In the genomic region with DNA sequence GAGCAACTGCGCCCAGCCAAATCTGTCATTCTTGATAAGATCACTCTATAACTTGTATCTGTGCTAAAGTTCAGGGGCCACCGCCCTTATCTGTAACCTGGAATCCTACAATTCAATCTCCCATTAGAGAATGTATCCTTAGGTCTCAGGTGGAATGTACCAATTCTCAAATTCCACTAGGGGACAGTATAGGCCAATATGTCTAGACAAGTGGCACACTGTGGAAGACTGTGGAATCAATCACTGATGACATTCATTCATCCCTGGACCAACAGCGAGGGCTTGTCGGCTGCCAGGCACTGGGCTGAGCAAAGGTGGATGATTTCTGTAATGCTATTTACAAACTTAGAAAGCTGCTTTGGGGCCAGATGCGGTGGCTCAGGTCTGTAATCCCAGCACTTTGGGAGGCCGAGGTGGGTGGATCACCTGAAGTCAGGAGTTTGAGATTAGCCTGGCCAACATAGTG, we compare ENCODE assay signal across 8 cellular contexts. TPM values are rescaled to one million over a fixed set of nuclear protein-coding genes. Genes with fewer than 3 reads are reported as not detected.
DNase-seq lines count a peak whose midpoint lies in the region; ATAC-seq, FAIRE-seq and TF ChIP-seq lines count a peak whose summit lies in the region.

No MANE protein-coding gene starts in this region.

- H3K27me3 Mint-ChIP-seq in progenitor cell of endocrine pancreas, result no peaks in the 10 kb centered on the region

- H3K9me3 Mint-ChIP-seq in progenitor cell of endocrine pancreas (ENCODE audit: low read depth), result peaks cover 3% of the 10 kb centered on the region

- POLR2A ChIA-PET in HCT116 (lab: Charles Lee), result no interaction called here

- ATAC-seq in HCT116, result peak; percentile 98
- peak; percentile 88 for ATAC-seq in esophagus mucosa

- no peak for FAIRE-seq in RCC 7860 (lab: Jason Lieb, UNC)

- peaks cover 3% of the 10 kb centered on the region for H3K36me3 Mint-ChIP-seq in progenitor cell of endocrine pancreas (ENCODE audit: insufficient read depth)

- TF ChIP-seq POLR2A in HCT116 (IDR thresholded peaks at IDR 0.05; ENCODE audit: borderline replicate concordance, extremely low read depth, insufficient read depth, insufficient read length), result no peak

- H3K9ac ChIP-seq in HCT116 (ENCODE audit: low read length), result no peak overlapping the region

- H3K4me1 Mint-ChIP-seq in progenitor cell of endocrine pancreas (ENCODE audit: low read depth), result no peaks in the 10 kb centered on the region

- H3K4me3 ChIP-seq in HCT116 (replicated peaks in 1 of 2; ENCODE audit: low read depth in 1 of 2, low read length in 2 of 2), result no peak overlapping the region

- no TSS peak for BruUV-seq in HCT116 (replicated peaks; lab: Mats Ljungman, UMichigan)

- peak; percentile 17 to 55 for DNase-seq in NCI-H2081 (lab: John Stamatoyannopoulos, UW)
- DNase-seq in NCI-H2081 treated with DMSO at 0.1 percent for 48 hours (lab: John Stamatoyannopoulos, UW), result no peak
- DNase-seq in HCT116 (ENCODE audit: low read depth, low spot score), result peak; percentile 29
- peak; percentile 25 for DNase-seq in RCC 7860 (ENCODE audit: low spot score)
- no peak for DNase-seq in progenitor cell of endocrine pancreas (ENCODE audit: low spot score, unreplicated experiment)
- DNase-seq in activated gamma-delta T cell treated with Interleukin-2 at 50 U/mL for 16 hours, result no peak
- DNase-seq in KG1 (lab: John Stamatoyannopoulos, UW), result no peak

- H3K79me2 ChIP-seq in HCT116 (ENCODE audit: insufficient read depth, low read length), result no peaks in the 10 kb centered on the region

- H3K36me3 ChIP-seq in HCT116 (ENCODE audit: control insufficient read depth in 1 of 2, insufficient read depth in 2 of 2, low read length in 2 of 2), result no peaks in the 10 kb centered on the region

- H3K27ac ChIP-seq in HCT116 (ENCODE audit: low read depth, low read length), result no peak overlapping the region

- CTCF ChIA-PET in HCT116 (lab: Charles Lee), result interaction anchor here (0.9 kb wide), 1 partner anchor 317 kb away, joined by 4 read pairs; no protein-coding TSS in a partner anchor

- TF ChIP-seq CTCF in HCT116 (IDR thresholded peaks at IDR 0.05 in 2 of 3, conservative IDR thresholded peaks at IDR 0.05 in 1 of 3; ENCODE audit: borderline replicate concordance in 1 of 3, insufficient read depth in 1 of 3, low read depth in 2 of 3, low read length in 2 of 3), result peak; percentile 57 to 79 (median 78); a peak in 5 of 6 replicates
- TF ChIP-seq CTCF in progenitor cell of endocrine pancreas (IDR thresholded peaks at IDR 0.05; ENCODE audit: unreplicated experiment), result peak; percentile 57

- TF ChIP-seq RAD21 in HCT116 (IDR thresholded peaks at IDR 0.05; ENCODE audit: low read depth), result peak; percentile 81

- H4K20me1 ChIP-seq in HCT116 (ENCODE audit: insufficient read depth), result no peaks in the 10 kb centered on the region

- H3K27me3 ChIP-seq in HCT116 (ENCODE audit: insufficient read depth, low read length), result no peaks in the 10 kb centered on the region

- H3K4me1 ChIP-seq in HCT116 (ENCODE audit: control insufficient read depth in 1 of 2, insufficient read depth in 2 of 2, low read length in 2 of 2), result no peaks in the 10 kb centered on the region

- H3K27ac Mint-ChIP-seq in progenitor cell of endocrine pancreas, result no peak overlapping the region

- no peak overlapping the region for H3K4me3 Mint-ChIP-seq in progenitor cell of endocrine pancreas (ENCODE audit: low read depth)

- H2AFZ ChIP-seq in HCT116 (ENCODE audit: low read depth, low read length, poor library complexity, severe bottlenecking), result no peak overlapping the region

- no peaks in the 10 kb centered on the region for H3K9me3 ChIP-seq in HCT116 (ENCODE audit: control insufficient read depth in 1 of 2, insufficient read depth in 1 of 2, low read depth in 1 of 2, low read length in 2 of 2)

- RAD21 ChIA-PET in HCT116 (lab: Charles Lee; ENCODE audit: low non-redundant PET in 1 of 2, low total read pairs in 2 of 2, uncharacterized antibody in 2 of 2, unreplicated experiment in 2 of 2), result no interaction called here

- intact Hi-C loops in HCT116 (cut with micrococcal nuclease), result loop anchor here (5.0 kb wide), 1 partner anchor 126 kb away; no protein-coding TSS in a partner anchor

- H3K4me2 ChIP-seq in HCT116 (ENCODE audit: low read length), result no peak overlapping the region

- H3K9me2 ChIP-seq in HCT116 (ENCODE audit: insufficient read depth), result no peaks in the 10 kb centered on the region

TF ChIP-seq in HCT116, 20 proteins besides CTCF, POLR2A, EP300 and RAD21:
- TF ChIP-seq, protein P1, sequence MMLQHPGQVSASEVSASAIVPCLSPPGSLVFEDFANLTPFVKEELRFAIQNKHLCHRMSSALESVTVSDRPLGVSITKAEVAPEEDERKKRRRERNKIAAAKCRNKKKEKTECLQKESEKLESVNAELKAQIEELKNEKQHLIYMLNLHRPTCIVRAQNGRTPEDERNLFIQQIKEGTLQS (IDR thresholded peaks at IDR 0.05), result no peak
- TF ChIP-seq CBX3 (IDR thresholded peaks at IDR 0.05; ENCODE audit: low read depth), result no peak
- TF ChIP-seq POLR2AphosphoS5 (IDR thresholded peaks at IDR 0.05; ENCODE audit: low read depth, low read length), result no peak
- TF ChIP-seq, protein P2, sequence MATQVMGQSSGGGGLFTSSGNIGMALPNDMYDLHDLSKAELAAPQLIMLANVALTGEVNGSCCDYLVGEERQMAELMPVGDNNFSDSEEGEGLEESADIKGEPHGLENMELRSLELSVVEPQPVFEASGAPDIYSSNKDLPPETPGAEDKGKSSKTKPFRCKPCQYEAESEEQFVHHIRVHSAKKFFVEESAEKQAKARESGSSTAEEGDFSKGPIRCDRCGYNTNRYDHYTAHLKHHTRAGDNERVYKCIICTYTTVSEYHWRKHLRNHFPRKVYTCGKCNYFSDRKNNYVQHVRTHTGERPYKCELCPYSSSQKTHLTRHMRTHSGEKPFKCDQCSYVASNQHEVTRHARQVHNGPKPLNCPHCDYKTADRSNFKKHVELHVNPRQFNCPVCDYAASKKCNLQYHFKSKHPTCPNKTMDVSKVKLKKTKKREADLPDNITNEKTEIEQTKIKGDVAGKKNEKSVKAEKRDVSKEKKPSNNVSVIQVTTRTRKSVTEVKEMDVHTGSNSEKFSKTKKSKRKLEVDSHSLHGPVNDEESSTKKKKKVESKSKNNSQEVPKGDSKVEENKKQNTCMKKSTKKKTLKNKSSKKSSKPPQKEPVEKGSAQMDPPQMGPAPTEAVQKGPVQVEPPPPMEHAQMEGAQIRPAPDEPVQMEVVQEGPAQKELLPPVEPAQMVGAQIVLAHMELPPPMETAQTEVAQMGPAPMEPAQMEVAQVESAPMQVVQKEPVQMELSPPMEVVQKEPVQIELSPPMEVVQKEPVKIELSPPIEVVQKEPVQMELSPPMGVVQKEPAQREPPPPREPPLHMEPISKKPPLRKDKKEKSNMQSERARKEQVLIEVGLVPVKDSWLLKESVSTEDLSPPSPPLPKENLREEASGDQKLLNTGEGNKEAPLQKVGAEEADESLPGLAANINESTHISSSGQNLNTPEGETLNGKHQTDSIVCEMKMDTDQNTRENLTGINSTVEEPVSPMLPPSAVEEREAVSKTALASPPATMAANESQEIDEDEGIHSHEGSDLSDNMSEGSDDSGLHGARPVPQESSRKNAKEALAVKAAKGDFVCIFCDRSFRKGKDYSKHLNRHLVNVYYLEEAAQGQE (IDR thresholded peaks at IDR 0.05; ENCODE audit: low read depth), result no peak
- TF ChIP-seq EZH2phosphoT487 (IDR thresholded peaks at IDR 0.05; ENCODE audit: borderline replicate concordance), result no peak
- no peak for TF ChIP-seq JUND (IDR thresholded peaks at IDR 0.05)

RNA-seq across cellular contexts. Expression of a gene that starts 28.7 kb away (rescaled TPM):
- total RNA-seq in HCT116 (2021; ENCODE audit: unreplicated experiment), result 8.3 TPM
- polyA plus RNA-seq in HCT116 (2012), result 2.7 and 3.6 TPM in 2 replicates
- 9.8 TPM for total RNA-seq in esophagus mucosa
- 22.1 and 23.4 TPM in 2 replicates for total RNA-seq in progenitor cell of endocrine pancreas

RNA-seq across cellular contexts. Expression of a gene that starts 50.2 kb away (rescaled TPM):
- 59.6 TPM for total RNA-seq in HCT116 (2021; ENCODE audit: unreplicated experiment)
- polyA plus RNA-seq in HCT116 (2012), result 19.1 and 23.2 TPM in 2 replicates
- 34.7 TPM for total RNA-seq in esophagus mucosa
- total RNA-seq in progenitor cell of endocrine pancreas, result 66.0 and 66.1 TPM in 2 replicates

Comparison
In these comparisons a context has a peak if more than half of its experiments do, and no peak if none do; other contexts are left out.
1. DNase-seq: peak in NCI-H2081 (2 of 2), HCT116 (single experiment) and RCC 7860 (single experiment); none in NCI-H2081 treated with DMSO at 0.1 percent for 48 hours (single experiment), progenitor cell of endocrine pancreas (single experiment), activated gamma-delta T cell treated with Interleukin-2 at 50 U/mL for 16 hours (single experiment) and KG1 (single experiment).